ENCODE assay signal across 20 cellular contexts in genomic region chr10:133476641-133476990, GRCh38. TPM values are rescaled to one million over a fixed set of nuclear protein-coding genes. Genes with fewer than 3 reads are reported as not detected.
"Had no signal": no experiment of that assay in that cellular context is flagged by ENCODE, and none has a peak within 500 bp of the region (broad histone marks: within the 10 kb centered on the region; RNA-seq: fewer than 3 reads in every experiment).

No MANE protein-coding gene starts in this region.

- H3K27me3 Mint-ChIP-seq: activated T-helper 17 cell treated with anti-CD3 and anti-CD28 coated beads, Interleukin-2, amount 50 U/mL, for 72 hours; natural killer cell treated with Interleukin-12 subunit alpha and Interleukin-12 subunit beta and Interleukin-15 and Interleukin-18, amount 100 ng/mL, for 72 hours; stimulated activated naive CD8-positive, alpha-beta T cell treated with anti-CD3 and anti-CD28 coated beads, Interleukin-15, Interleukin-2, amounts not matched to agents 100 ng/mL and 50 ng/mL, for 24 hours had no signal

- H3K27ac ChIP-seq: body of pancreas, coronary artery, gastrocnemius medialis, left ventricle myocardium inferior, testis, upper lobe of right lung had no signal

- H3K36me3 ChIP-seq: gastrocnemius medialis, left ventricle myocardium inferior, upper lobe of right lung had no signal

- H3K4me3 ChIP-seq: body of pancreas, coronary artery, gastrocnemius medialis, left ventricle myocardium inferior, testis, upper lobe of right lung had no signal

- H3K4me1 ChIP-seq: body of pancreas, gastrocnemius medialis, left ventricle myocardium inferior, testis, upper lobe of right lung had no signal

- H3K9me3 ChIP-seq: body of pancreas, gastrocnemius medialis, left ventricle myocardium inferior, testis, upper lobe of right lung had no signal

- H3K27me3 ChIP-seq: body of pancreas, gastrocnemius medialis, testis, upper lobe of right lung had no signal

- H3K36me3 Mint-ChIP-seq: natural killer cell treated with Interleukin-12 subunit alpha and Interleukin-12 subunit beta and Interleukin-15 and Interleukin-18, amount 100 ng/mL, for 72 hours had no signal

- H3K27ac Mint-ChIP-seq: memory B cell; natural killer cell treated with Interleukin-12 subunit alpha and Interleukin-12 subunit beta and Interleukin-15 and Interleukin-18, amount 100 ng/mL, for 72 hours; stimulated activated naive CD8-positive, alpha-beta T cell treated with anti-CD3 and anti-CD28 coated beads, Interleukin-15, Interleukin-2, amounts not matched to agents 100 ng/mL and 50 ng/mL, for 24 hours had no signal

- H3K4me3 Mint-ChIP-seq: memory B cell; natural killer cell treated with Interleukin-12 subunit alpha and Interleukin-12 subunit beta and Interleukin-15 and Interleukin-18, amount 100 ng/mL, for 72 hours; stimulated activated naive CD8-positive, alpha-beta T cell treated with anti-CD3 and anti-CD28 coated beads, Interleukin-15, Interleukin-2, amounts not matched to agents 100 ng/mL and 50 ng/mL, for 24 hours had no signal

- ATAC-seq: body of pancreas, gastrocnemius medialis had no signal

- DNase-seq: activated CD4-positive, alpha-beta T cell treated with anti-CD3 and anti-CD28 coated beads for 4 hours; activated naive CD4-positive, alpha-beta T cell treated with anti-CD3 and anti-CD28 coated beads, Interleukin-2, amount 50 U/mL, for 16 hours; activated T-cell treated with anti-CD3 and anti-CD28 coated beads for 4 hours; amniotic stem cell; body of pancreas; central memory CD4-positive, alpha-beta T cell; effector CD8-positive, alpha-beta T cell; gastrocnemius medialis; left ventricle myocardium inferior; stimulated activated CD4-positive, alpha-beta T cell treated with anti-CD3 and anti-CD28 coated beads, Interleukin-4, amount 100 ng/mL, for 1 hour; stimulated activated CD8-positive, alpha-beta memory T cell treated with anti-CD3 and anti-CD28 coated beads, Interleukin-4, amount 100 ng/mL, for 48 hours; testis; upper lobe of right lung had no signal

- H3K9me3 Mint-ChIP-seq: activated T-helper 17 cell treated with anti-CD3 and anti-CD28 coated beads, Interleukin-2, amount 50 U/mL, for 72 hours; natural killer cell treated with Interleukin-12 subunit alpha and Interleukin-12 subunit beta and Interleukin-15 and Interleukin-18, amount 100 ng/mL, for 72 hours; stimulated activated naive CD8-positive, alpha-beta T cell treated with anti-CD3 and anti-CD28 coated beads, Interleukin-15, Interleukin-2, amounts not matched to agents 100 ng/mL and 50 ng/mL, for 24 hours had no signal

RNA-seq across cellular contexts. Expression of gene SPRN, which starts 52.2 kb away (rescaled TPM):
- total RNA-seq: activated CD8-positive, alpha-beta memory T cell treated with anti-CD3 and anti-CD28 coated beads for 36 hours; activated T-helper 17 cell treated with anti-CD3 and anti-CD28 coated beads, Interleukin-2, amount 50 U/mL, for 72 hours; body of pancreas; gastrocnemius medialis; left ventricle myocardium inferior; natural killer cell treated with Interleukin-12 subunit alpha and Interleukin-12 subunit beta and Interleukin-15 and Interleukin-18, amount 100 ng/mL, for 72 hours; omental fat pad; upper lobe of right lung had no signal
